9 cellular contexts compared by ENCODE assay signal in genomic region chr1:1847501-1848289, GRCh38. TPM values are rescaled to one million over a fixed set of nuclear protein-coding genes. Genes with fewer than 3 reads are reported as not detected.
DNase-seq lines count a peak whose midpoint lies in the region; ATAC-seq and TF ChIP-seq lines count a peak whose summit lies in the region.
"Had no signal": no experiment of that assay in that cellular context is flagged by ENCODE, and none has a peak within 500 bp of the region (broad histone marks: within the 10 kb centered on the region; RNA-seq: fewer than 3 reads in every experiment).

No MANE protein-coding gene starts in this region.

- no peak overlapping the region for H3K4me3 Mint-ChIP-seq in GM23338
- H3K4me3 Mint-ChIP-seq in brain = peak overlapping the region in 1 of 5 experiments; percentile 38
- peak overlapping the region in 2 of 10 donors; percentile 17 to 21 for H3K4me3 Mint-ChIP-seq in naive thymus-derived CD4-positive, alpha-beta T cell

- intact Hi-C loops in naive thymus-derived CD4-positive, alpha-beta T cell (cut with micrococcal nuclease) = no loop called here

- H3K27me3 Mint-ChIP-seq in GM23338 (ENCODE audit: insufficient read depth, low read depth, poor library complexity) = peaks cover 7% of the 10 kb centered on the region
- no peaks in the 10 kb centered on the region for H3K27me3 Mint-ChIP-seq in brain
- H3K27me3 Mint-ChIP-seq in naive thymus-derived CD4-positive, alpha-beta T cell = no peaks in the 10 kb centered on the region

- H2AFZ ChIP-seq in GM23338 = no peak overlapping the region

- ATAC-seq in GM23338 = no peak
- no peak for ATAC-seq in naive thymus-derived CD4-positive, alpha-beta T cell

- CTCF ChIA-PET in naive thymus-derived CD4-positive, alpha-beta T cell (lab: Charles Lee) = no interaction called here

- no peaks in the 10 kb centered on the region for H3K9me2 ChIP-seq in GM23338 (ENCODE audit: insufficient read depth)

- DNase-seq in AG10803 (ENCODE audit: low read depth) (peak; percentile 22), GM23338 (ENCODE audit: low spot score) (no peak), NCI-H1436 (lab: John Stamatoyannopoulos, UW) (no peak), NCI-H146 (lab: John Stamatoyannopoulos, UW) (no peak), SIG-M5 treated with dmso at 0.1 percent for 504 hours (lab: John Stamatoyannopoulos, UW; ENCODE audit: unreplicated experiment) (no peak)
- DNase-seq in naive thymus-derived CD4-positive, alpha-beta T cell = no peak
- DNase-seq in stimulated activated CD4-positive, alpha-beta T cell treated with anti-CD3 and anti-CD28 coated beads, Interleukin-12 subunit alpha, Interleukin-12 subunit beta, amount 100 ng/mL, for 4 hours = no peak
- DNase-seq: NCI-H1092 treated with DMSO at 0.1 percent for 48 hours had no signal

- POLR2A ChIA-PET in naive thymus-derived CD4-positive, alpha-beta T cell (lab: Charles Lee) = no interaction called here

- H3K4me2 ChIP-seq in GM23338 = no peak overlapping the region

- H3F3A ChIP-seq in GM23338 (replicated peaks; ENCODE audit: low read depth) = peaks cover 18% of the 10 kb centered on the region; the same call in 1 of the 2 replicates

- H3K4me3 ChIP-seq in AG10803 (ENCODE audit: low read length) = no peak overlapping the region
- no peak overlapping the region for H3K4me3 ChIP-seq in GM23338
- no peak overlapping the region for H3K4me3 ChIP-seq in naive thymus-derived CD4-positive, alpha-beta T cell (ENCODE audit: low read length)

- peaks cover 100% of the 10 kb centered on the region for H3K79me2 ChIP-seq in GM23338 (replicated peaks; ENCODE audit: insufficient read depth)

- peaks cover 29% of the 10 kb centered on the region for H3K4me1 Mint-ChIP-seq in GM23338
- peaks cover 73% of the 10 kb centered on the region for H3K4me1 Mint-ChIP-seq in brain
- peaks cover 27 to 82% (median 68%) of the 10 kb centered on the region in 7 donors for H3K4me1 Mint-ChIP-seq in naive thymus-derived CD4-positive, alpha-beta T cell

- peak overlapping the region; percentile 78 for H3K27ac ChIP-seq in GM23338 (ENCODE audit: low read depth)
- H3K27ac ChIP-seq in naive thymus-derived CD4-positive, alpha-beta T cell (ENCODE audit: low read depth, low read length) = peak overlapping the region; percentile 3

- H3K36me3 ChIP-seq in GM23338 (ENCODE audit: insufficient read depth) = no peaks in the 10 kb centered on the region
- peaks cover 0 to 16% (median 0%) of the 10 kb centered on the region in 3 experiments for H3K36me3 ChIP-seq in naive thymus-derived CD4-positive, alpha-beta T cell (ENCODE audit: control insufficient read depth in 2 of 3, insufficient read depth in 3 of 3, low read length in 3 of 3)

- H3K36me3 Mint-ChIP-seq in GM23338 (ENCODE audit: low read depth) = peaks cover 11% of the 10 kb centered on the region
- H3K36me3 Mint-ChIP-seq in brain = peaks cover 59% of the 10 kb centered on the region
- H3K36me3 Mint-ChIP-seq in naive thymus-derived CD4-positive, alpha-beta T cell = peaks cover 0 to 20% (median 3%) of the 10 kb centered on the region in 5 donors

- H3K4me1 ChIP-seq in GM23338 (ENCODE audit: insufficient read depth) = peaks cover 13% of the 10 kb centered on the region; the same call in 1 of the 2 replicates
- H3K4me1 ChIP-seq in naive thymus-derived CD4-positive, alpha-beta T cell (ENCODE audit: control insufficient read depth in 2 of 2, insufficient read depth in 2 of 2, low read length in 2 of 2) = peaks cover 8 to 16% of the 10 kb centered on the region in 2 donors

- H4K20me1 ChIP-seq in GM23338 (replicated peaks; ENCODE audit: insufficient read depth) = peaks cover 74% of the 10 kb centered on the region

- no peak overlapping the region for H3K27ac Mint-ChIP-seq in GM23338
- peak overlapping the region; percentile 28 to 91 (median 72) for H3K27ac Mint-ChIP-seq in brain
- peak overlapping the region; percentile 33 to 81 (median 58) for H3K27ac Mint-ChIP-seq in naive thymus-derived CD4-positive, alpha-beta T cell

- H3K9me3 Mint-ChIP-seq in GM23338 = no peaks in the 10 kb centered on the region
- no peaks in the 10 kb centered on the region for H3K9me3 Mint-ChIP-seq in brain
- peaks cover 0 to 2% (median 0%) of the 10 kb centered on the region in 11 donors for H3K9me3 Mint-ChIP-seq in naive thymus-derived CD4-positive, alpha-beta T cell

- no peaks in the 10 kb centered on the region for H3K9me3 ChIP-seq in naive thymus-derived CD4-positive, alpha-beta T cell (ENCODE audit: control insufficient read depth in 2 of 3, low read length in 3 of 3)

- TF ChIP-seq CTCF in AG10803 (conservative IDR thresholded peaks at IDR 0.05; ENCODE audit: low read length) (no peak), GM23338 (conservative IDR thresholded peaks at IDR 0.05; ENCODE audit: low read depth in 2 of 2) (no peak), brain (conservative IDR thresholded peaks at IDR 0.05) (no peak)

- H3K27me3 ChIP-seq in GM23338 (ENCODE audit: insufficient read depth) = no peaks in the 10 kb centered on the region
- H3K27me3 ChIP-seq in naive thymus-derived CD4-positive, alpha-beta T cell (ENCODE audit: control insufficient read depth in 2 of 2, insufficient read depth in 2 of 2, low read length in 2 of 2) = no peaks in the 10 kb centered on the region

TF ChIP-seq in GM23338, 12 proteins besides CTCF, POLR2A, EP300 and RAD21 (continues in another document):
- TF ChIP-seq EZH2 (IDR thresholded peaks at IDR 0.05; ENCODE audit: low read depth, unreplicated experiment) = no peak
- TF ChIP-seq ZNF462 (CRISPR knock-in tag; IDR thresholded peaks at IDR 0.05) = no peak
- no peak for TF ChIP-seq NANOG (IDR thresholded peaks at IDR 0.05; ENCODE audit: borderline replicate concordance)
- no peak for TF ChIP-seq EZH2phosphoT487 (IDR thresholded peaks at IDR 0.05; ENCODE audit: unreplicated experiment)

RNA-seq across cellular contexts. Expression of gene GNB1, which starts 43.2 kb away (rescaled TPM):
- 138 and 147 TPM in 2 replicates for total RNA-seq in GM23338 (2014; rRNA removed; shearing (Covaris generic))
- polyA plus RNA-seq in GM23338 (2016; fragmentation: Nextera tagmentation; extraction: Ambion mirVana) (65.4 and 78.6 TPM in 2 replicates), brain (ENCODE audit: insufficient read depth, low read depth, low replicate concordance) (689 TPM)
- total RNA-seq in naive thymus-derived CD4-positive, alpha-beta T cell = 100 to 1,000 TPM; 170 to 358 (median 246) TPM
- 10 to 100 TPM; 48.1 to 62.3 TPM for polyA plus RNA-seq in naive thymus-derived CD4-positive, alpha-beta T cell
